1 cellular context compared by ENCODE assay signal in genomic region chr12:115998119-115998633, GRCh38.
TF ChIP-seq lines count a peak whose summit lies in the region.

No MANE protein-coding gene starts in this region.

TF ChIP-seq in HCT116, 20 proteins besides CTCF, POLR2A, EP300 and RAD21 (continued from another document):
- TF ChIP-seq ZBTB33 (IDR thresholded peaks at IDR 0.05; ENCODE audit: extremely low read depth, insufficient replicate concordance, low read length), result no peak
- TF ChIP-seq ZNF274 (IDR thresholded peaks at IDR 0.05; ENCODE audit: low read depth, low read length), result no peak
- TF ChIP-seq EZH2phosphoT487 (IDR thresholded peaks at IDR 0.05; ENCODE audit: borderline replicate concordance), result no peak
- TF ChIP-seq REST (IDR thresholded peaks at IDR 0.05; ENCODE audit: low read depth), result no peak
- no peak for TF ChIP-seq SP1 (IDR thresholded peaks at IDR 0.05; ENCODE audit: low read depth)
- no peak for TF ChIP-seq CBX3 (IDR thresholded peaks at IDR 0.05; ENCODE audit: low read depth)
- TF ChIP-seq TCF7L2 (IDR thresholded peaks at IDR 0.05; ENCODE audit: borderline replicate concordance, extremely low read depth, insufficient read depth, insufficient read length), result no peak
- no peak for TF ChIP-seq ELF1 (IDR thresholded peaks at IDR 0.05; ENCODE audit: borderline replicate concordance, low read depth)
- no peak for TF ChIP-seq JUND (IDR thresholded peaks at IDR 0.05)
- TF ChIP-seq ZFX (IDR thresholded peaks at IDR 0.05), result no peak
- no peak for TF ChIP-seq FOSL1 (IDR thresholded peaks at IDR 0.05; ENCODE audit: low read depth)
- no peak for TF ChIP-seq MAX (IDR thresholded peaks at IDR 0.05)
- no peak for TF ChIP-seq EGR1 (IDR thresholded peaks at IDR 0.05; ENCODE audit: low read depth)
- TF ChIP-seq YY1 (IDR thresholded peaks at IDR 0.05; ENCODE audit: extremely low read depth, insufficient replicate concordance, low read depth, low read length), result no peak
- TF ChIP-seq EZH2 (IDR thresholded peaks at IDR 0.05), result no peak
